ENCODE assay signal across 28 cellular contexts in genomic region chr11:88087281-88087680, GRCh38.
"Had no signal": no experiment of that assay in that cellular context is flagged by ENCODE, and none has a peak within 500 bp of the region (broad histone marks: within the 10 kb centered on the region; RNA-seq: fewer than 3 reads in every experiment).

No MANE protein-coding gene starts in this region.

- H3K27me3 ChIP-seq: stomach, suprapubic skin, testis, thyroid gland, tibial artery, tibial nerve, transverse colon, upper lobe of left lung, upper lobe of right lung, uterus, vagina had no signal

- H3K4me1 Mint-ChIP-seq: stimulated activated effector memory CD8-positive, alpha-beta T cell treated with anti-CD3 and anti-CD28 coated beads, Interleukin-12 subunit alpha, Interleukin-12 subunit beta, amount 100 ng/mL, for 72 hours; stimulated activated memory B cell treated with anti-CD40 and anti-IgM and Interleukin-4, amounts not matched to agents 10 μg/mL and 1 μg/mL and 100 μg/mL, for 72 hours; stimulated activated naive B cell treated with anti-CD40 and anti-IgM and Interleukin-4, amounts not matched to agents 10 μg/mL and 1 μg/mL and 100 μg/mL, for 72 hours; stimulated activated naive CD8-positive, alpha-beta T cell treated with anti-CD3 and anti-CD28 coated beads, Interleukin-15, amount 100 ng/mL, for 72 hours had no signal

- H3K4me3 Mint-ChIP-seq: stimulated activated effector memory CD8-positive, alpha-beta T cell treated with anti-CD3 and anti-CD28 coated beads, Interleukin-12 subunit alpha, Interleukin-12 subunit beta, amount 100 ng/mL, for 72 hours; stimulated activated memory B cell treated with anti-CD40 and anti-IgM and Interleukin-4, amounts not matched to agents 10 μg/mL and 1 μg/mL and 100 μg/mL, for 72 hours; stimulated activated naive B cell treated with anti-CD40 and anti-IgM and Interleukin-4, amounts not matched to agents 10 μg/mL and 1 μg/mL and 100 μg/mL, for 72 hours; stimulated activated naive CD8-positive, alpha-beta T cell treated with anti-CD3 and anti-CD28 coated beads, Interleukin-15, amount 100 ng/mL, for 72 hours; stimulated activated naive CD8-positive, alpha-beta T cell treated with anti-CD3 and anti-CD28 coated beads, Interleukin-15, Interleukin-2, amounts not matched to agents 100 ng/mL and 50 ng/mL, for 24 hours; type B pancreatic cell had no signal

- H3K27ac ChIP-seq: stomach, suprapubic skin, testis, thoracic aorta, thyroid gland, tibial artery, tibial nerve, transverse colon, upper lobe of left lung, upper lobe of right lung, uterus, vagina had no signal

- H3K36me3 Mint-ChIP-seq: stimulated activated effector memory CD8-positive, alpha-beta T cell treated with anti-CD3 and anti-CD28 coated beads, Interleukin-12 subunit alpha, Interleukin-12 subunit beta, amount 100 ng/mL, for 72 hours; stimulated activated memory B cell treated with anti-CD40 and anti-IgM and Interleukin-4, amounts not matched to agents 10 μg/mL and 1 μg/mL and 100 μg/mL, for 72 hours; stimulated activated naive B cell treated with anti-CD40 and anti-IgM and Interleukin-4, amounts not matched to agents 10 μg/mL and 1 μg/mL and 100 μg/mL, for 72 hours; type B pancreatic cell had no signal

- H3K36me3 ChIP-seq: stomach, suprapubic skin, thoracic aorta, thyroid gland, tibial artery, tibial nerve, transverse colon, upper lobe of left lung, upper lobe of right lung, uterus, vagina had no signal

- H3K4me3 ChIP-seq: stomach, suprapubic skin, testis, thoracic aorta, thyroid gland, tibial artery, tibial nerve, transverse colon, upper lobe of left lung, upper lobe of right lung, uterus, vagina had no signal

- DNase-seq: stimulated activated CD4-positive, alpha-beta T cell treated with anti-CD3 and anti-CD28 coated beads, Interleukin-2, amount 100 ng/mL, for 48 hours; stimulated activated CD4-positive, alpha-beta T cell treated with anti-CD3 and anti-CD28 coated beads, Interleukin-4, amount 100 ng/mL, for 1 hour; stimulated activated CD4-positive, alpha-beta T cell treated with anti-CD3 and anti-CD28 coated beads, Interleukin-4, amount 100 ng/mL, for 24 hours; stimulated activated CD4-positive, alpha-beta T cell treated with anti-CD3 and anti-CD28 coated beads, Interleukin-4, amount 100 ng/mL, for 4 hours; stimulated activated CD8-positive, alpha-beta memory T cell treated with anti-CD3 and anti-CD28 coated beads, Interleukin-4, amount 100 ng/mL, for 48 hours; stimulated activated naive B cell treated with anti-CD40 and anti-IgM and Interleukin-4, amounts not matched to agents 10 μg/mL and 1 μg/mL and 100 μg/mL, for 72 hours; stimulated activated naive CD4-positive, alpha-beta T cell; stimulated activated naive CD4-positive, alpha-beta T cell treated with Interleukin-2 at 50 U/mL for 16 hours; stimulated activated naive CD8-positive, alpha-beta T cell treated with anti-CD3 and anti-CD28 coated beads, Interleukin-15, amount 100 ng/mL, for 72 hours; stimulated activated naive CD8-positive, alpha-beta T cell treated with anti-CD3 and anti-CD28 coated beads, Interleukin-15, Interleukin-2, amounts not matched to agents 100 U/mL and 50 U/mL, for 24 hours; stomach; substantia nigra; testis; thyroid gland; tibial artery; transverse colon; trophoblast cell; upper lobe of left lung; upper lobe of right lung; uterus had no signal

- H3K9me3 Mint-ChIP-seq: stimulated activated effector memory CD8-positive, alpha-beta T cell treated with anti-CD3 and anti-CD28 coated beads, Interleukin-12 subunit alpha, Interleukin-12 subunit beta, amount 100 ng/mL, for 72 hours; stimulated activated memory B cell treated with anti-CD40 and anti-IgM and Interleukin-4, amounts not matched to agents 10 μg/mL and 1 μg/mL and 100 μg/mL, for 72 hours; stimulated activated naive B cell treated with anti-CD40 and anti-IgM and Interleukin-4, amounts not matched to agents 10 μg/mL and 1 μg/mL and 100 μg/mL, for 72 hours; stimulated activated naive CD8-positive, alpha-beta T cell treated with anti-CD3 and anti-CD28 coated beads, Interleukin-15, amount 100 ng/mL, for 72 hours; stimulated activated naive CD8-positive, alpha-beta T cell treated with anti-CD3 and anti-CD28 coated beads, Interleukin-15, Interleukin-2, amounts not matched to agents 100 ng/mL and 50 ng/mL, for 24 hours; type B pancreatic cell had no signal

- H3K4me1 ChIP-seq: stomach, testis, thyroid gland, tibial nerve, transverse colon, upper lobe of left lung, upper lobe of right lung, uterus had no signal

- H3K27ac Mint-ChIP-seq: stimulated activated effector memory CD8-positive, alpha-beta T cell treated with anti-CD3 and anti-CD28 coated beads, Interleukin-12 subunit alpha, Interleukin-12 subunit beta, amount 100 ng/mL, for 72 hours; stimulated activated memory B cell treated with anti-CD40 and anti-IgM and Interleukin-4, amounts not matched to agents 10 μg/mL and 1 μg/mL and 100 μg/mL, for 72 hours; stimulated activated naive B cell treated with anti-CD40 and anti-IgM and Interleukin-4, amounts not matched to agents 10 μg/mL and 1 μg/mL and 100 μg/mL, for 72 hours; stimulated activated naive CD8-positive, alpha-beta T cell treated with anti-CD3 and anti-CD28 coated beads, Interleukin-15, amount 100 ng/mL, for 72 hours; stimulated activated naive CD8-positive, alpha-beta T cell treated with anti-CD3 and anti-CD28 coated beads, Interleukin-15, Interleukin-2, amounts not matched to agents 100 ng/mL and 50 ng/mL, for 24 hours; type B pancreatic cell had no signal

- ATAC-seq: stimulated activated effector memory CD8-positive, alpha-beta T cell treated with anti-CD3 and anti-CD28 coated beads, Interleukin-12 subunit alpha, Interleukin-12 subunit beta, amount 100 ng/mL, for 72 hours; stimulated activated memory B cell treated with anti-CD40 and anti-IgM and Interleukin-4, amounts not matched to agents 10 μg/mL and 1 μg/mL and 100 μg/mL, for 72 hours; stimulated activated naive B cell treated with anti-CD40 and anti-IgM and Interleukin-4, amounts not matched to agents 10 μg/mL and 1 μg/mL and 100 μg/mL, for 72 hours; stimulated activated naive CD8-positive, alpha-beta T cell treated with anti-CD3 and anti-CD28 coated beads, Interleukin-15, amount 100 ng/mL, for 72 hours; stimulated activated naive CD8-positive, alpha-beta T cell treated with anti-CD3 and anti-CD28 coated beads, Interleukin-15, Interleukin-2, amounts not matched to agents 100 U/mL and 50 U/mL, for 24 hours; upper lobe of right lung had no signal

- H3K27me3 Mint-ChIP-seq: stimulated activated memory B cell treated with anti-CD40 and anti-IgM and Interleukin-4, amounts not matched to agents 10 μg/mL and 1 μg/mL and 100 μg/mL, for 72 hours; type B pancreatic cell had no signal

- H3K9me3 ChIP-seq: stomach, suprapubic skin, testis, thoracic aorta, thyroid gland, tibial nerve, transverse colon, upper lobe of left lung, upper lobe of right lung, uterus, vagina had no signal
